ENCODE assay signal across 14 cellular contexts in genomic region chr16:50584033-50584722, GRCh38. TPM values are rescaled to one million over a fixed set of nuclear protein-coding genes. Genes with fewer than 3 reads are reported as not detected.
A peak's percentile ranks its signal among the peaks of the same experiment; 100 is the strongest.
DNase-seq lines count a peak whose midpoint lies in the region; ATAC-seq and TF ChIP-seq lines count a peak whose summit lies in the region.
"Had no signal": no experiment of that assay in that cellular context is flagged by ENCODE, and none has a peak within 500 bp of the region (broad histone marks: within the 10 kb centered on the region; RNA-seq: fewer than 3 reads in every experiment).

No MANE protein-coding gene starts in this region.

- ATAC-seq in GM18502 (IDR thresholded peaks at IDR 0.05; ENCODE audit: poor library complexity, unreplicated experiment) (peak; percentile 75), GM21526 (IDR thresholded peaks at IDR 0.05; ENCODE audit: low FRiP score, unreplicated experiment) (peak; percentile 68), GM21737 (IDR thresholded peaks at IDR 0.05; ENCODE audit: unreplicated experiment) (no peak)
- ATAC-seq: Panc1, pancreas had no signal

- WGBS in sigmoid colon, 2 donors, result 69 to 83% methylated on average over 6 of the region's 6 CpGs

- peak overlapping the region; percentile 9; the same call in 1 of the 2 replicates for H3K9ac ChIP-seq in OCI-LY3 (ENCODE audit: low read length)

- DNase-seq in sigmoid colon, result no peak
- no peak for DNase-seq in NCI-H2196 treated with DMSO at 0.1 percent for 48 hours (lab: John Stamatoyannopoulos, UW; ENCODE audit: unreplicated experiment)
- DNase-seq in COLO668 (lab: John Stamatoyannopoulos, UW; ENCODE audit: unreplicated experiment), result no peak
- DNase-seq in NCI-H526 (lab: John Stamatoyannopoulos, UW), result no peak
- DNase-seq: kidney; NCI-H2029 treated with DMSO at 0.1 percent for 48 hours; pancreas; stimulated activated CD4-positive, alpha-beta T cell treated with anti-CD3 and anti-CD28 coated beads, Interleukin-4, amount 100 ng/mL, for 24 hours had no signal

- H3K27ac ChIP-seq in OCI-LY3 (ENCODE audit: low read length), result no peak overlapping the region; the same call in 1 of the 2 replicates
- H3K27ac ChIP-seq in sigmoid colon, result peak overlapping the region; percentile 83 to 87 (median 84)
- H3K27ac ChIP-seq: pancreas, VCaP had no signal

- no peak overlapping the region for H3K4me3 ChIP-seq in OCI-LY3 (ENCODE audit: low read length)
- no peak overlapping the region for H3K4me3 ChIP-seq in sigmoid colon
- H3K4me3 ChIP-seq: pancreas had no signal

- peak overlapping the region; percentile 36 for H3K4me2 ChIP-seq in OCI-LY3 (ENCODE audit: low read length)

- peak overlapping the region; percentile 17; the same call in 1 of the 2 replicates for H2AFZ ChIP-seq in OCI-LY3 (ENCODE audit: low read depth, low read length)

- TF ChIP-seq EP300 in sigmoid colon (IDR thresholded peaks at IDR 0.05), result no peak

- H3K4me1 ChIP-seq in OCI-LY3 (ENCODE audit: low read length), result peaks cover 27% of the 10 kb centered on the region
- peaks cover 0 to 50% (median 38%) of the 10 kb centered on the region in 4 donors for H3K4me1 ChIP-seq in sigmoid colon
- H3K4me1 ChIP-seq: pancreas had no signal

- TF ChIP-seq POLR2A in sigmoid colon (IDR thresholded peaks at IDR 0.05), result no peak

- no peak for TF ChIP-seq CTCF in OCI-LY3 (IDR thresholded peaks at IDR 0.05; ENCODE audit: low read depth, low read length)
- TF ChIP-seq CTCF in sigmoid colon (IDR thresholded peaks at IDR 0.05), result no peak

- intact Hi-C loops in sigmoid colon (cut with DNase I), result loop anchor here (5.0 kb wide), 1 partner anchor 33 kb away; no protein-coding TSS in a partner anchor

- H3K9me3 ChIP-seq in OCI-LY3 (ENCODE audit: insufficient read depth, low read length) (no peaks in the 10 kb centered on the region), sigmoid colon (no peaks in the 10 kb centered on the region)
- H3K9me3 ChIP-seq: pancreas had no signal

- peaks cover 8% of the 10 kb centered on the region for H3K36me3 ChIP-seq in OCI-LY3 (replicated peaks; ENCODE audit: low read depth, low read length)
- no peaks in the 10 kb centered on the region for H3K36me3 ChIP-seq in sigmoid colon
- H3K36me3 ChIP-seq: pancreas had no signal

- no peaks in the 10 kb centered on the region for H3K27me3 ChIP-seq in OCI-LY3 (ENCODE audit: low read depth, low read length)
- no peaks in the 10 kb centered on the region for H3K27me3 ChIP-seq in sigmoid colon
- H3K27me3 ChIP-seq: pancreas had no signal

- H4K20me1 ChIP-seq in OCI-LY3 (ENCODE audit: insufficient read depth, low read length), result no peaks in the 10 kb centered on the region

- no peaks in the 10 kb centered on the region for H3K79me2 ChIP-seq in OCI-LY3 (ENCODE audit: low read length)

RNA-seq across cellular contexts. Expression of gene NKD1, which starts 36.0 kb away (rescaled TPM):
- total RNA-seq in sigmoid colon, result 10 to 100 TPM in 3 of 4 donors, 1 to 10 TPM in 1; 6.7 to 18.0 (median 11.5) TPM
- 1 to 10 TPM in 2 of 3 donors, under 1 TPM in 1; under 0.01 to 2.8 (median 1.5) TPM for polyA plus RNA-seq in sigmoid colon
